In genomic region chr20:10632681-10633509, GRCh38 we compare ENCODE assay signal across 29 cellular contexts. TPM values are rescaled to one million over a fixed set of nuclear protein-coding genes. Genes with fewer than 3 reads are reported as not detected.
DNase-seq lines count a peak whose midpoint lies in the region; ATAC-seq, FAIRE-seq and TF ChIP-seq lines count a peak whose summit lies in the region.
"Had no signal": no experiment of that assay in that cellular context is flagged by ENCODE, and none has a peak within 500 bp of the region (broad histone marks: within the 10 kb centered on the region; RNA-seq: fewer than 3 reads in every experiment).

No MANE protein-coding gene starts in this region.

- H3K4me2 ChIP-seq in BLaER1 (peak overlapping the region; percentile 94), Karpas-422 (ENCODE audit: low read depth, low read length, poor library complexity, severe bottlenecking) (peak overlapping the region; percentile 68), endothelial cell of umbilical vein (ENCODE audit: insufficient read depth, low read length) (no peak overlapping the region)

- no peak overlapping the region for H3K27ac ChIP-seq in BLaER1
- peak overlapping the region; percentile 87 for H3K27ac ChIP-seq in Karpas-422 (ENCODE audit: low read length)
- no peak overlapping the region for H3K27ac ChIP-seq in endothelial cell of umbilical vein (ENCODE audit: insufficient read depth, low read depth, low read length)
- H3K27ac ChIP-seq: C4-2B, colonic mucosa, left lung, upper lobe of left lung had no signal

- H3K9me3 Mint-ChIP-seq in neural crest cell: no peaks in the 10 kb centered on the region
- H3K9me3 Mint-ChIP-seq in natural killer cell: no peaks in the 10 kb centered on the region
- H3K9me3 Mint-ChIP-seq: activated CD4-positive, alpha-beta T cell treated with anti-CD3 and anti-CD28 coated beads, Interleukin-2, amount 10 ng/mL, durations not matched to agents 7 days and 5 days; activated naive CD8-positive, alpha-beta T cell treated with anti-CD3 and anti-CD28 coated beads, Interleukin-2, amount 10 ng/mL, durations not matched to agents 7 days and 5 days; activated T-helper 1 cell treated with anti-CD3 and anti-CD28 coated beads, Interleukin-12 subunit alpha, Interleukin-12 subunit beta, Interleukin-2, Interleukin-4 antibody, amounts not matched to agents 30 ng/mL and 10 ng/mL and 1 ng/mL, durations not matched to agents 14 hours and 24 hours and 36 hours; endodermal cell; IgD-negative memory B cell; stimulated activated naive CD8-positive, alpha-beta T cell treated with anti-CD3 and anti-CD28 coated beads, Interleukin-15, Interleukin-2, amounts not matched to agents 100 ng/mL and 50 ng/mL, for 24 hours; T-helper 1 cell treated with Interleukin-12 subunit alpha and Interleukin-12 subunit beta and Interleukin-4 antibody, amounts not matched to agents 30 μg/mL and 1 μg/mL, for 36 hours had no signal

- no peaks in the 10 kb centered on the region for H3K36me3 ChIP-seq in BLaER1
- no peaks in the 10 kb centered on the region for H3K36me3 ChIP-seq in Karpas-422 (ENCODE audit: insufficient read depth, low read length)
- no peaks in the 10 kb centered on the region for H3K36me3 ChIP-seq in endothelial cell of umbilical vein (ENCODE audit: control insufficient read depth in 2 of 2, extremely low read depth in 1 of 2, insufficient read depth in 2 of 2, low read length in 2 of 2)
- H3K36me3 ChIP-seq: colonic mucosa, MG63 had no signal

- H3K27ac Mint-ChIP-seq in neural crest cell (ENCODE audit: unreplicated experiment) (peak overlapping the region; percentile 28), natural killer cell (no peak overlapping the region)
- H3K27ac Mint-ChIP-seq: activated CD4-positive, alpha-beta T cell treated with anti-CD3 and anti-CD28 coated beads, Interleukin-2, amount 10 ng/mL, durations not matched to agents 7 days and 5 days; activated CD8-positive, alpha-beta memory T cell treated with anti-CD3 and anti-CD28 coated beads, Interleukin-2, amount 10 ng/mL, durations not matched to agents 7 days and 5 days; activated naive CD8-positive, alpha-beta T cell treated with anti-CD3 and anti-CD28 coated beads, Interleukin-2, amount 10 ng/mL, durations not matched to agents 7 days and 5 days; activated T-helper 1 cell treated with anti-CD3 and anti-CD28 coated beads, Interleukin-12 subunit alpha, Interleukin-12 subunit beta, Interleukin-2, Interleukin-4 antibody, amounts not matched to agents 30 ng/mL and 10 ng/mL and 1 ng/mL, durations not matched to agents 14 hours and 24 hours and 36 hours; endodermal cell; stimulated activated naive CD8-positive, alpha-beta T cell treated with anti-CD3 and anti-CD28 coated beads, Interleukin-15, Interleukin-2, amounts not matched to agents 100 ng/mL and 50 ng/mL, for 24 hours; T-helper 1 cell treated with Interleukin-12 subunit alpha and Interleukin-12 subunit beta and Interleukin-4 antibody, amounts not matched to agents 30 μg/mL and 1 μg/mL, for 36 hours had no signal

- H3K27me3 ChIP-seq in BLaER1: no peaks in the 10 kb centered on the region
- H3K27me3 ChIP-seq in Karpas-422 (ENCODE audit: low read length): no peaks in the 10 kb centered on the region
- H3K27me3 ChIP-seq in endothelial cell of umbilical vein (ENCODE audit: control insufficient read depth in 2 of 2, insufficient read depth in 2 of 2, low read length in 2 of 2): no peaks in the 10 kb centered on the region
- H3K27me3 ChIP-seq: colonic mucosa, heart right ventricle, left lung, MG63, upper lobe of left lung had no signal

- TF ChIP-seq POLR2A in endothelial cell of umbilical vein (IDR thresholded peaks at IDR 0.05; ENCODE audit: low read depth, low read length): no peak

- no peaks in the 10 kb centered on the region for H3K9me2 ChIP-seq in Karpas-422 (replicated peaks; ENCODE audit: insufficient read depth, low read length)

- H3K4me3 Mint-ChIP-seq in neural crest cell: peak overlapping the region; percentile 35
- H3K4me3 Mint-ChIP-seq in natural killer cell: no peak overlapping the region
- H3K4me3 Mint-ChIP-seq: activated CD4-positive, alpha-beta T cell treated with anti-CD3 and anti-CD28 coated beads, Interleukin-2, amount 10 ng/mL, durations not matched to agents 7 days and 5 days; activated CD8-positive, alpha-beta memory T cell treated with anti-CD3 and anti-CD28 coated beads, Interleukin-2, amount 10 ng/mL, durations not matched to agents 7 days and 5 days; activated naive CD8-positive, alpha-beta T cell treated with anti-CD3 and anti-CD28 coated beads, Interleukin-2, amount 10 ng/mL, durations not matched to agents 7 days and 5 days; activated T-helper 1 cell treated with anti-CD3 and anti-CD28 coated beads, Interleukin-12 subunit alpha, Interleukin-12 subunit beta, Interleukin-2, Interleukin-4 antibody, amounts not matched to agents 30 ng/mL and 10 ng/mL and 1 ng/mL, durations not matched to agents 14 hours and 24 hours and 36 hours; endodermal cell; stimulated activated naive CD8-positive, alpha-beta T cell treated with anti-CD3 and anti-CD28 coated beads, Interleukin-15, Interleukin-2, amounts not matched to agents 100 ng/mL and 50 ng/mL, for 24 hours; T-helper 1 cell treated with Interleukin-12 subunit alpha and Interleukin-12 subunit beta and Interleukin-4 antibody, amounts not matched to agents 30 μg/mL and 1 μg/mL, for 36 hours had no signal

- no peak for ATAC-seq in natural killer cell
- ATAC-seq: activated CD8-positive, alpha-beta memory T cell treated with anti-CD3 and anti-CD28 coated beads, Interleukin-2, amount 10 ng/mL, durations not matched to agents 7 days and 5 days; heart right ventricle; left lung had no signal

- no peak for TF ChIP-seq CTCF in endothelial cell of umbilical vein (IDR thresholded peaks at IDR 0.05; ENCODE audit: extremely low read depth in 1 of 2, insufficient read depth in 1 of 2, low read depth in 1 of 2, low read length in 2 of 2)
- TF ChIP-seq CTCF in neural crest cell (conservative IDR thresholded peaks at IDR 0.05): no peak
- TF ChIP-seq CTCF in natural killer cell (IDR thresholded peaks at IDR 0.05): no peak

- H3K9ac ChIP-seq in BLaER1 (no peak overlapping the region), Karpas-422 (ENCODE audit: low read length) (peak overlapping the region; percentile 8; the same call in 1 of the 2 replicates), endothelial cell of umbilical vein (replicated peaks; ENCODE audit: extremely low read depth, insufficient read depth, low read length) (no peak overlapping the region)

- H3K9me1 ChIP-seq in endothelial cell of umbilical vein (replicated peaks; ENCODE audit: control insufficient read depth, extremely low read depth, insufficient read depth, low read length): no peaks in the 10 kb centered on the region

- H3K4me1 ChIP-seq in BLaER1: peaks cover 43% of the 10 kb centered on the region
- peaks cover 32% of the 10 kb centered on the region for H3K4me1 ChIP-seq in Karpas-422 (ENCODE audit: low read length)
- H3K4me1 ChIP-seq in endothelial cell of umbilical vein (ENCODE audit: control insufficient read depth, extremely low read depth, insufficient read depth, low read length): peaks cover 38% of the 10 kb centered on the region

- CTCF ChIA-PET in endothelial cell of umbilical vein (lab: Charles Lee): interaction anchor here (1.0 to 2.1 kb wide), 3 partner anchors 8 to 39 kb away, joined by 4 to 8 read pairs (median 6); no protein-coding TSS in a partner anchor

- intact Hi-C loops in endothelial cell of umbilical vein (cut with micrococcal nuclease) (no loop called here), natural killer cell (cut with micrococcal nuclease) (no loop called here)

- H3K79me2 ChIP-seq in Karpas-422 (ENCODE audit: low read length) (no peaks in the 10 kb centered on the region), endothelial cell of umbilical vein (ENCODE audit: control insufficient read depth, insufficient read depth, low read length) (no peaks in the 10 kb centered on the region)

- H3K36me3 Mint-ChIP-seq in neural crest cell (ENCODE audit: low read depth) (peaks cover 8% of the 10 kb centered on the region), natural killer cell (no peaks in the 10 kb centered on the region)
- H3K36me3 Mint-ChIP-seq: activated CD8-positive, alpha-beta memory T cell treated with anti-CD3 and anti-CD28 coated beads, Interleukin-2, amount 10 ng/mL, durations not matched to agents 7 days and 5 days had no signal

- H3K27me3 Mint-ChIP-seq in neural crest cell (ENCODE audit: low read depth): no peaks in the 10 kb centered on the region
- H3K27me3 Mint-ChIP-seq in natural killer cell (ENCODE audit: low read depth in 2 of 2): no peaks in the 10 kb centered on the region
- H3K27me3 Mint-ChIP-seq: activated CD4-positive, alpha-beta T cell treated with anti-CD3 and anti-CD28 coated beads, Interleukin-2, amount 10 ng/mL, durations not matched to agents 7 days and 5 days; activated CD8-positive, alpha-beta memory T cell treated with anti-CD3 and anti-CD28 coated beads, Interleukin-2, amount 10 ng/mL, durations not matched to agents 7 days and 5 days; activated naive CD8-positive, alpha-beta T cell treated with anti-CD3 and anti-CD28 coated beads, Interleukin-2, amount 10 ng/mL, durations not matched to agents 7 days and 5 days; IgD-negative memory B cell; stimulated activated naive CD8-positive, alpha-beta T cell treated with anti-CD3 and anti-CD28 coated beads, Interleukin-15, Interleukin-2, amounts not matched to agents 100 ng/mL and 50 ng/mL, for 24 hours had no signal

- H4K20me1 ChIP-seq in BLaER1: no peaks in the 10 kb centered on the region
- no peaks in the 10 kb centered on the region for H4K20me1 ChIP-seq in Karpas-422 (ENCODE audit: insufficient read depth, low read depth, low read length)
- H4K20me1 ChIP-seq in endothelial cell of umbilical vein (replicated peaks; ENCODE audit: control insufficient read depth, extremely low read depth, insufficient read depth, low read length): no peaks in the 10 kb centered on the region

- H3K4me1 Mint-ChIP-seq in neural crest cell: peaks cover 96% of the 10 kb centered on the region
- no peaks in the 10 kb centered on the region for H3K4me1 Mint-ChIP-seq in natural killer cell
- H3K4me1 Mint-ChIP-seq: activated CD8-positive, alpha-beta memory T cell treated with anti-CD3 and anti-CD28 coated beads, Interleukin-2, amount 10 ng/mL, durations not matched to agents 7 days and 5 days had no signal

- H3K9me3 ChIP-seq in BLaER1: no peaks in the 10 kb centered on the region
- no peaks in the 10 kb centered on the region for H3K9me3 ChIP-seq in Karpas-422 (ENCODE audit: low read length)
- no peaks in the 10 kb centered on the region for H3K9me3 ChIP-seq in endothelial cell of umbilical vein (replicated peaks; ENCODE audit: control insufficient read depth, insufficient read depth, low read length)
- H3K9me3 ChIP-seq: colonic mucosa, heart right ventricle, left lung, MG63, upper lobe of left lung had no signal

- no peak overlapping the region for H2AFZ ChIP-seq in Karpas-422 (ENCODE audit: low read length)
- no peak overlapping the region for H2AFZ ChIP-seq in endothelial cell of umbilical vein (ENCODE audit: low read depth, low read length)

- H3K4me3 ChIP-seq in BLaER1: no peak overlapping the region
- peak overlapping the region; percentile 22; the same call in 1 of the 2 replicates for H3K4me3 ChIP-seq in Karpas-422 (ENCODE audit: low read length)
- no peak overlapping the region for H3K4me3 ChIP-seq in endothelial cell of umbilical vein (replicated peaks in 1 of 3; ENCODE audit: insufficient read depth in 1 of 3, low read depth in 1 of 3, low read length in 3 of 3)
- H3K4me3 ChIP-seq: colonic mucosa, heart right ventricle, left lung, MG63, upper lobe of left lung had no signal

- POLR2A ChIA-PET in endothelial cell of umbilical vein (lab: Charles Lee): no interaction called here

- FAIRE-seq in endothelial cell of umbilical vein (lab: Jason Lieb, UNC): peak; percentile 40
- FAIRE-seq: G401.6, GM18507, H54, RCC 7860 had no signal

- DNase-seq in Karpas-422 (no peak), endothelial cell of umbilical vein (ENCODE audit: low read depth, low spot score) (no peak), neural crest cell (ENCODE audit: low read depth, low spot score) (no peak), NCI-H1417 (lab: John Stamatoyannopoulos, UW) (no peak), natural killer cell (no peak)
- DNase-seq in activated CD4-positive, CD25-positive, alpha-beta regulatory T cell (lab: John Stamatoyannopoulos, UW): no peak
- no peak for DNase-seq in activated T-cell treated with anti-CD3 and anti-CD28 coated beads, Interleukin-2, amount 50 U/mL, for 1 hour
- DNase-seq: activated CD4-positive, alpha-beta T cell treated with anti-CD3 and anti-CD28 coated beads, Interleukin-2, amount 10 ng/mL, durations not matched to agents 7 days and 5 days; activated CD8-positive, alpha-beta memory T cell treated with anti-CD3 and anti-CD28 coated beads, Interleukin-2, amount 10 ng/mL, durations not matched to agents 7 days and 5 days; activated naive CD8-positive, alpha-beta T cell treated with anti-CD3 and anti-CD28 coated beads, Interleukin-2, amount 10 ng/mL, durations not matched to agents 7 days and 5 days; colonic mucosa; endodermal cell; heart right ventricle; left lung; MG63; NCI-H2171 treated with DMSO at 0.1 percent for 48 hours; NCI-H526; stimulated activated CD4-positive, alpha-beta T cell treated with anti-CD3 and anti-CD28 coated beads, Interleukin-4, amount 100 ng/mL, for 4 hours; upper lobe of left lung had no signal

- no TSS peak for BruUV-seq in endothelial cell of umbilical vein (replicated peaks; lab: Mats Ljungman, UMichigan)

- dilution Hi-C loops in endothelial cell of umbilical vein (cut with MboI; ENCODE audit: extremely low pct_ligation_motif_present, low sequenced_read_pairs): no loop called here

RNA-seq across cellular contexts. Expression of gene JAG1, which starts 40.9 kb away (rescaled TPM):
- total RNA-seq in Karpas-422 (2014; rRNA removed; shearing (Covaris generic); ENCODE audit: low replicate concordance): 8.1 and 8.3 TPM in 2 replicates
- total RNA-seq in endothelial cell of umbilical vein (31.7 and 37.0 TPM in 2 replicates), neural crest cell (67.7 and 70.3 TPM in 2 replicates), natural killer cell (10 to 100 TPM in 1 of 3 donors, 1 to 10 TPM in 2; 8.1 to 12.3 (median 8.7) TPM)
- polyA plus RNA-seq in endothelial cell of umbilical vein: 12.9 and 19.7 TPM in 2 replicates
- 9.4 and 9.5 TPM in 2 replicates for polyA plus RNA-seq in endothelial cell of umbilical vein (2011; cell fraction: cytosol; rRNA removed)
- 77.1 and 97.3 TPM in 2 replicates for polyA plus RNA-seq in endothelial cell of umbilical vein (2011; cell fraction: nucleus; rRNA removed)
- polyA plus RNA-seq in endothelial cell of umbilical vein (2012): 32.6 and 33.6 TPM in 2 replicates
- polyA minus RNA-seq in endothelial cell of umbilical vein: 82.6 and 94.6 TPM in 2 replicates
- 2.4 TPM for polyA minus RNA-seq in endothelial cell of umbilical vein (2011; cell fraction: cytosol; rRNA and poly(A)+ RNA removed)
- polyA minus RNA-seq in endothelial cell of umbilical vein (2011; cell fraction: nucleus; rRNA and poly(A)+ RNA removed): 94.2 and 172 TPM in 2 replicates
- polyA plus RNA-seq: IgD-negative memory B cell had no signal
